In the genomic region with DNA sequence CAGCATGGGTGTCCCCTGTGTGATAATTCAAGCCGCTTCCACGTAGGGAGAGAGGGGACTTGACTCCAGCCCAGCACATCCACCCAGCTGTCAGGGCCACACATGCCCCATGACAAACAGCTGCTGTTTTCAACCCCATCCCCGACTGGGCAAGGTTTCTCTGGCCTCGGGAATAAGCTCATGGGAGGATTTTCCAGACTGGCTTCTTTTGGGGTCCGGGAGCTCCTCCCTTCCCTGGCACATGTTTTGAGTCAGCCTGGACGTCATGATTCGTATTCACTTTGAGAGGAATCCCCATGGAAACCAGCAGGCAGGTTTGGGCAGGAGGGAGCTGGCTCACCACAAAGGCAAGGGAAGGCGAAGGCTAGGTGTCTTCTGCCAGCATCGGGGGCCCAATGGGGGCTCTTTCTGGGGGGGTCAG, we compare ENCODE assay signal across 9 cellular contexts.
DNase-seq lines count a peak whose midpoint lies in the region; ATAC-seq and TF ChIP-seq lines count a peak whose summit lies in the region.
"Had no signal": no experiment of that assay in that cellular context is flagged by ENCODE, and none has a peak within 500 bp of the region (broad histone marks: within the 10 kb centered on the region; RNA-seq: fewer than 3 reads in every experiment).

No MANE protein-coding gene starts in this region.

- no peak overlapping the region for H2AFZ ChIP-seq in smooth muscle cell (ENCODE audit: low read depth)

- H3K9me3 ChIP-seq in smooth muscle cell (replicated peaks; ENCODE audit: low read depth), result no peaks in the 10 kb centered on the region
- H3K9me3 ChIP-seq: left ventricle myocardium inferior had no signal

- H3K36me3 ChIP-seq in smooth muscle cell (ENCODE audit: low read depth), result no peaks in the 10 kb centered on the region
- H3K36me3 ChIP-seq: left ventricle myocardium inferior had no signal

- H3K4me2 ChIP-seq in smooth muscle cell, result peak overlapping the region; percentile 50

- H3K4me3 ChIP-seq in HFF-Myc (replicated peaks; ENCODE audit: low read depth, low read length), result no peak overlapping the region
- H3K4me3 ChIP-seq in smooth muscle cell, result no peak overlapping the region
- H3K4me3 ChIP-seq: left ventricle myocardium inferior had no signal

- peaks cover 33% of the 10 kb centered on the region for H3K4me1 ChIP-seq in foreskin keratinocyte
- H3K4me1 ChIP-seq in smooth muscle cell (ENCODE audit: low read depth), result peaks cover 11% of the 10 kb centered on the region

- peaks cover 90% of the 10 kb centered on the region for H4K20me1 ChIP-seq in smooth muscle cell (ENCODE audit: low read depth)

- peak; percentile 83 for ATAC-seq in foreskin keratinocyte
- ATAC-seq in HG03280 (IDR thresholded peaks at IDR 0.05; ENCODE audit: unreplicated experiment), result no peak
- ATAC-seq in HG03108 (IDR thresholded peaks at IDR 0.05; ENCODE audit: unreplicated experiment), result no peak
- ATAC-seq in GM18861 (IDR thresholded peaks at IDR 0.05; ENCODE audit: unreplicated experiment), result no peak

- H3K27me3 ChIP-seq in foreskin keratinocyte (no peaks in the 10 kb centered on the region), smooth muscle cell (ENCODE audit: low read depth) (no peaks in the 10 kb centered on the region)

- H3K79me2 ChIP-seq in smooth muscle cell (ENCODE audit: low read depth), result peaks cover 55% of the 10 kb centered on the region

- H3K27ac ChIP-seq in foreskin keratinocyte (peak overlapping the region; percentile 93), smooth muscle cell (ENCODE audit: low read depth) (peak overlapping the region; percentile 94)
- H3K27ac ChIP-seq: left ventricle myocardium inferior had no signal

- no peak for TF ChIP-seq CTCF in HFF-Myc (IDR thresholded peaks at IDR 0.05; ENCODE audit: low read depth, low read length, missing control alignments)
- TF ChIP-seq CTCF in foreskin keratinocyte (conservative IDR thresholded peaks at IDR 0.05), result no peak
- TF ChIP-seq CTCF in smooth muscle cell (IDR thresholded peaks at IDR 0.05; ENCODE audit: borderline replicate concordance, insufficient read depth, poor library complexity, severe bottlenecking), result no peak

- H3F3A ChIP-seq in smooth muscle cell (ENCODE audit: low read depth), result peaks cover 11% of the 10 kb centered on the region

- WGBS in smooth muscle cell (ENCODE audit: low lambda C conversion rate), result 62% methylated on average over 9 of the region's 9 CpGs

- peak overlapping the region; percentile 84 for H3K9ac ChIP-seq in smooth muscle cell (ENCODE audit: low read depth)

- peak; percentile 60 for DNase-seq in HFF-Myc (ENCODE audit: extremely low read depth, low read depth)
- DNase-seq in T1000 (lab: John Stamatoyannopoulos, UW), result peak; percentile 33
- DNase-seq in foreskin keratinocyte, result peak; percentile 94 to 98
- DNase-seq in smooth muscle cell (lab: John Stamatoyannopoulos, UW; ENCODE audit: unreplicated experiment), result no peak
- no peak for DNase-seq in NCI-H1436 treated with DMSO at 0.1 percent for 48 hours (lab: John Stamatoyannopoulos, UW)
- DNase-seq: left ventricle myocardium inferior had no signal

Comparison
In these comparisons a context has a peak if more than half of its experiments do, and no peak if none do; other contexts are left out.
1. DNase-seq: peak in HFF-Myc (single experiment), T1000 (single experiment) and foreskin keratinocyte (2 of 2); none in smooth muscle cell (single experiment) and NCI-H1436 treated with DMSO at 0.1 percent for 48 hours (single experiment).